9 cellular contexts compared by ENCODE assay signal in genomic region chr19:13978306-13978705, GRCh38. TPM values are rescaled to one million over a fixed set of nuclear protein-coding genes. Genes with fewer than 3 reads are reported as not detected.
DNase-seq lines count a peak whose midpoint lies in the region; ATAC-seq, FAIRE-seq and TF ChIP-seq lines count a peak whose summit lies in the region.
"Had no signal": no experiment of that assay in that cellular context is flagged by ENCODE, and none has a peak within 500 bp of the region (broad histone marks: within the 10 kb centered on the region; RNA-seq: fewer than 3 reads in every experiment).

No MANE protein-coding gene starts in this region.

- H3K27ac Mint-ChIP-seq in activated naive CD4-positive, alpha-beta T cell treated with anti-CD3 and anti-CD28 coated beads, Interleukin-2, amount 50 U/mL, for 72 hours: peak overlapping the region; percentile 9 to 19
- no peak overlapping the region for H3K27ac Mint-ChIP-seq in activated naive CD4-positive, alpha-beta T cell treated with anti-CD3 and anti-CD28 coated beads, Interleukin-2, amount 10 ng/mL, durations not matched to agents 7 days and 5 days
- peak overlapping the region; percentile 80 for H3K27ac Mint-ChIP-seq in stimulated activated naive B cell treated with anti-CD40 and anti-IgM and Interleukin-4, amounts not matched to agents 10 μg/mL and 1 μg/mL and 100 μg/mL, for 72 hours

- H3K4me1 Mint-ChIP-seq in activated naive CD4-positive, alpha-beta T cell treated with anti-CD3 and anti-CD28 coated beads, Interleukin-2, amount 10 ng/mL, durations not matched to agents 7 days and 5 days: peaks cover 46% of the 10 kb centered on the region
- H3K4me1 Mint-ChIP-seq in stimulated activated naive B cell treated with anti-CD40 and anti-IgM and Interleukin-4, amounts not matched to agents 10 μg/mL and 1 μg/mL and 100 μg/mL, for 72 hours: peaks cover 28 to 32% of the 10 kb centered on the region in 2 donors

- intact Hi-C loops in ascending aorta (cut with DNase I): loop anchor here (2.0 kb wide), 1 partner anchor 26 kb away; no protein-coding TSS in a partner anchor

- peaks cover 4 to 18% of the 10 kb centered on the region in 2 donors for H3K4me1 ChIP-seq in ascending aorta

- no peak overlapping the region for H3K4me3 Mint-ChIP-seq in activated naive CD4-positive, alpha-beta T cell treated with anti-CD3 and anti-CD28 coated beads, Interleukin-2, amount 10 ng/mL, durations not matched to agents 7 days and 5 days
- peak overlapping the region; percentile 61 to 65 for H3K4me3 Mint-ChIP-seq in stimulated activated naive B cell treated with anti-CD40 and anti-IgM and Interleukin-4, amounts not matched to agents 10 μg/mL and 1 μg/mL and 100 μg/mL, for 72 hours

- no peaks in the 10 kb centered on the region for H3K27me3 ChIP-seq in ascending aorta

- H3K27me3 Mint-ChIP-seq in activated naive CD4-positive, alpha-beta T cell treated with anti-CD3 and anti-CD28 coated beads, Interleukin-2, amount 10 ng/mL, durations not matched to agents 7 days and 5 days: peaks cover 4% of the 10 kb centered on the region
- no peaks in the 10 kb centered on the region for H3K27me3 Mint-ChIP-seq in stimulated activated naive B cell treated with anti-CD40 and anti-IgM and Interleukin-4, amounts not matched to agents 10 μg/mL and 1 μg/mL and 100 μg/mL, for 72 hours

- H3K36me3 Mint-ChIP-seq in activated naive CD4-positive, alpha-beta T cell treated with anti-CD3 and anti-CD28 coated beads, Interleukin-2, amount 50 U/mL, for 72 hours: no peaks in the 10 kb centered on the region
- peaks cover 21% of the 10 kb centered on the region for H3K36me3 Mint-ChIP-seq in activated naive CD4-positive, alpha-beta T cell treated with anti-CD3 and anti-CD28 coated beads, Interleukin-2, amount 10 ng/mL, durations not matched to agents 7 days and 5 days
- peaks cover 41 to 50% of the 10 kb centered on the region in 2 donors for H3K36me3 Mint-ChIP-seq in stimulated activated naive B cell treated with anti-CD40 and anti-IgM and Interleukin-4, amounts not matched to agents 10 μg/mL and 1 μg/mL and 100 μg/mL, for 72 hours

- no peaks in the 10 kb centered on the region for H3K9me3 ChIP-seq in ascending aorta

- FAIRE-seq in GM19239 (lab: Jason Lieb, UNC): no peak

- ATAC-seq in activated naive CD4-positive, alpha-beta T cell treated with anti-CD3 and anti-CD28 coated beads, Interleukin-2, amount 50 U/mL, for 72 hours: peak; percentile 19 to 43
- peak; percentile 47 to 51 for ATAC-seq in stimulated activated naive B cell treated with anti-CD40 and anti-IgM and Interleukin-4, amounts not matched to agents 10 μg/mL and 1 μg/mL and 100 μg/mL, for 72 hours (replicated peaks)

- H3K9me3 Mint-ChIP-seq in activated naive CD4-positive, alpha-beta T cell treated with anti-CD3 and anti-CD28 coated beads, Interleukin-2, amount 50 U/mL, for 72 hours: no peaks in the 10 kb centered on the region
- H3K9me3 Mint-ChIP-seq in activated naive CD4-positive, alpha-beta T cell treated with anti-CD3 and anti-CD28 coated beads, Interleukin-2, amount 10 ng/mL, durations not matched to agents 7 days and 5 days: no peaks in the 10 kb centered on the region
- no peaks in the 10 kb centered on the region for H3K9me3 Mint-ChIP-seq in stimulated activated naive B cell treated with anti-CD40 and anti-IgM and Interleukin-4, amounts not matched to agents 10 μg/mL and 1 μg/mL and 100 μg/mL, for 72 hours

- no peak for TF ChIP-seq CTCF in ascending aorta (IDR thresholded peaks at IDR 0.05)

- H3K27ac ChIP-seq in ascending aorta: peak overlapping the region; percentile 56 to 59

- H3K4me3 ChIP-seq in ascending aorta: peak overlapping the region; percentile 58 to 75

- CTCF ChIA-PET in activated naive CD4-positive, alpha-beta T cell treated with anti-CD3 and anti-CD28 coated beads, Interleukin-2, amount 10 ng/mL, durations not matched to agents 7 days and 5 days (lab: Charles Lee): no interaction called here

- DNase-seq in activated naive CD4-positive, alpha-beta T cell treated with anti-CD3 and anti-CD28 coated beads, Interleukin-2, amount 50 U/mL, for 72 hours (ENCODE audit: low spot score in 2 of 2): no peak
- DNase-seq in activated naive CD4-positive, alpha-beta T cell treated with anti-CD3 and anti-CD28 coated beads, Interleukin-2, amount 10 ng/mL, durations not matched to agents 7 days and 5 days: no peak
- DNase-seq in ascending aorta (ENCODE audit: low spot score in 2 of 2): peak; percentile 60 to 89
- DNase-seq in iris pigment epithelial cell (ENCODE audit: low read depth): peak; percentile 67
- DNase-seq in stimulated activated naive B cell treated with anti-CD40 and anti-IgM and Interleukin-4, amounts not matched to agents 10 μg/mL and 1 μg/mL and 100 μg/mL, for 72 hours: no peak
- no peak for DNase-seq in GOT3 (lab: John Stamatoyannopoulos, UW)
- DNase-seq in occipital lobe (lab: John Stamatoyannopoulos, UW): no peak
- DNase-seq in GM19239 (ENCODE audit: insufficient read length, low spot score): no peak

- H3K36me3 ChIP-seq in ascending aorta: peaks cover under 1 to 6% of the 10 kb centered on the region in 2 donors

RNA-seq across cellular contexts. Expression of gene DCAF15, which starts 26.0 kb away (rescaled TPM):
- 10 to 100 TPM; 59.0 to 90.0 TPM for total RNA-seq in activated naive CD4-positive, alpha-beta T cell treated with anti-CD3 and anti-CD28 coated beads, Interleukin-2, amount 50 U/mL, for 72 hours
- total RNA-seq in ascending aorta: 35.0 TPM
- total RNA-seq in occipital lobe: 10.1 TPM

RNA-seq across cellular contexts. Expression of gene RFX1, which starts 27.8 kb away (rescaled TPM):
- total RNA-seq in activated naive CD4-positive, alpha-beta T cell treated with anti-CD3 and anti-CD28 coated beads, Interleukin-2, amount 50 U/mL, for 72 hours: 10 to 100 TPM in 1 of 2 donors, 1 to 10 TPM in 1; 9.7 to 14.5 TPM
- total RNA-seq in ascending aorta (3.3 TPM), occipital lobe (1.7 TPM)

RNA-seq across cellular contexts. Expression of gene PODNL1, which starts 40.1 kb away (rescaled TPM):
- total RNA-seq in activated naive CD4-positive, alpha-beta T cell treated with anti-CD3 and anti-CD28 coated beads, Interleukin-2, amount 50 U/mL, for 72 hours: under 1 TPM in 1 of 2 donors, not detected in 1; 0.34 TPM
- 12.9 TPM for total RNA-seq in ascending aorta
- total RNA-seq in occipital lobe: not detected
- total RNA-seq: SK-MEL-5 had no signal

RNA-seq across cellular contexts. Expression of gene RLN3, which starts 49.6 kb away (rescaled TPM):
- total RNA-seq in activated naive CD4-positive, alpha-beta T cell treated with anti-CD3 and anti-CD28 coated beads, Interleukin-2, amount 50 U/mL, for 72 hours: not detected
- total RNA-seq in ascending aorta: not detected
- total RNA-seq in occipital lobe: not detected
- total RNA-seq: SK-MEL-5 had no signal

RNA-seq across cellular contexts. Expression of gene IL27RA, which starts 53.3 kb away (rescaled TPM):
- 10 to 100 TPM; 59.6 to 68.0 TPM for total RNA-seq in activated naive CD4-positive, alpha-beta T cell treated with anti-CD3 and anti-CD28 coated beads, Interleukin-2, amount 50 U/mL, for 72 hours
- 4.2 TPM for total RNA-seq in ascending aorta
- 7.0 TPM for total RNA-seq in occipital lobe

Comparison
In these comparisons a context has a peak if more than half of its experiments do, and no peak if none do; other contexts are left out.
1. DNase-seq: peak in ascending aorta (2 of 2) and iris pigment epithelial cell (single experiment); none in activated naive CD4-positive, alpha-beta T cell treated with anti-CD3 and anti-CD28 coated beads, Interleukin-2, amount 50 U/mL, for 72 hours (0 of 2), activated naive CD4-positive, alpha-beta T cell treated with anti-CD3 and anti-CD28 coated beads, Interleukin-2, amount 10 ng/mL, durations not matched to agents 7 days and 5 days (single experiment), stimulated activated naive B cell treated with anti-CD40 and anti-IgM and Interleukin-4, amounts not matched to agents 10 μg/mL and 1 μg/mL and 100 μg/mL, for 72 hours (single experiment), GOT3 (single experiment), occipital lobe (single experiment) and GM19239 (single experiment).
2. RNA of gene PODNL1, which starts 40.1 kb away (total RNA-seq): 12.9 TPM in ascending aorta (single experiment); 0.34 TPM in activated naive CD4-positive, alpha-beta T cell treated with anti-CD3 and anti-CD28 coated beads, Interleukin-2, amount 50 U/mL, for 72 hours and not detected in occipital lobe (single experiment); every median in the first group is over 10 times any median in the second.